ENCODE assay signal across 13 cellular contexts in the genomic region with DNA sequence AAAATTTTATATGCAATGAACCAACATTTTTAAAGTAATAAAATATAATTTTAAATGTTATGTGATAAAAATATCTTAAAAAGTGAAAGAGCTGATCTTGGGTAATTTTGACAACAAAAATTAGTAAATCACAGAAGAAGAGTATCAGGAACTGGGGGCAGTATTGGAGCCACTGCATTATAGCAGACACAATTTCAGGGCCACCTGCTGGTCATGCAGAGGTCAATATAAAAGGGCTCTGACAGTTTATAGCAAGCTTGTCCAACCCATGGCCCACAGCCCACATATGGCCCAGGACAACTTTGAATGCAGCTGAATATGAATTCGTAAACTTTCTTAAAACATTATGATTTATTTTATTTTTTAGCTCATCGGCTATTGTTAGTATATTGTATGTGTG. TPM values are rescaled to one million over a fixed set of nuclear protein-coding genes. Genes with fewer than 3 reads are reported as not detected.
DNase-seq lines count a peak whose midpoint lies in the region; ATAC-seq and TF ChIP-seq lines count a peak whose summit lies in the region.
"Had no signal": no experiment of that assay in that cellular context is flagged by ENCODE, and none has a peak within 500 bp of the region (broad histone marks: within the 10 kb centered on the region; RNA-seq: fewer than 3 reads in every experiment).

No MANE protein-coding gene starts in this region.

- H3K27me3 Mint-ChIP-seq in activated CD8-positive, alpha-beta T cell treated with anti-CD3 and anti-CD28 coated beads for 36 hours, result no peaks in the 10 kb centered on the region

- intact Hi-C loops in activated CD8-positive, alpha-beta T cell treated with anti-CD3 and anti-CD28 coated beads for 36 hours (cut with micrococcal nuclease), result no loop called here
- intact Hi-C loops in sciatic nerve (cut with DNase I), result no loop called here

- TF ChIP-seq EP300 in tibial nerve (IDR thresholded peaks at IDR 0.05), result no peak

- ATAC-seq in GM18861 (IDR thresholded peaks at IDR 0.05; ENCODE audit: unreplicated experiment), result peak; percentile 63
- ATAC-seq in HG03139 (IDR thresholded peaks at IDR 0.05; ENCODE audit: unreplicated experiment), result peak; percentile 68
- ATAC-seq in activated CD8-positive, alpha-beta T cell treated with anti-CD3 and anti-CD28 coated beads for 36 hours, result no peak
- ATAC-seq in sciatic nerve, result no peak

- peak; percentile 26 for DNase-seq in activated CD8-positive, alpha-beta T cell treated with anti-CD3 and anti-CD28 coated beads for 36 hours
- DNase-seq in sciatic nerve (ENCODE audit: low spot score) (no peak), tibial nerve (ENCODE audit: low spot score in 2 of 2) (no peak), DMS79 (lab: John Stamatoyannopoulos, UW) (no peak)
- DNase-seq in stimulated activated naive CD4-positive, alpha-beta T cell (lab: John Stamatoyannopoulos, UW), result no peak
- DNase-seq: activated T-cell treated with anti-CD3 and anti-CD28 coated beads, Interleukin-2, amount 50 U/mL, for 1 hour; stimulated activated CD8-positive, alpha-beta memory T cell treated with anti-CD3 and anti-CD28 coated beads, Interleukin-4, amount 100 ng/mL, for 48 hours; T-helper 9 cell had no signal

- POLR2A ChIA-PET in activated CD8-positive, alpha-beta T cell treated with anti-CD3 and anti-CD28 coated beads for 36 hours (lab: Charles Lee), result interaction anchor here (0.6 to 1.2 kb wide), 3 partner anchors 8 to 10 kb away, joined by 3 to 4 read pairs (median 4); no protein-coding TSS in a partner anchor

- no peak for TF ChIP-seq POLR2A in tibial nerve (IDR thresholded peaks at IDR 0.05)

- no peak overlapping the region for H3K27ac Mint-ChIP-seq in activated CD8-positive, alpha-beta T cell treated with anti-CD3 and anti-CD28 coated beads for 36 hours
- H3K27ac Mint-ChIP-seq: B cell had no signal

- no peaks in the 10 kb centered on the region for H3K27me3 ChIP-seq in tibial nerve

- H3K9me3 ChIP-seq in tibial nerve, result no peaks in the 10 kb centered on the region

- H3K36me3 Mint-ChIP-seq in activated CD8-positive, alpha-beta T cell treated with anti-CD3 and anti-CD28 coated beads for 36 hours (ENCODE audit: low read depth), result peaks cover 21% of the 10 kb centered on the region

- no peak overlapping the region for H3K27ac ChIP-seq in C4-2B
- no peak overlapping the region for H3K27ac ChIP-seq in tibial nerve
- H3K27ac ChIP-seq: epithelial cell of prostate had no signal

- CTCF ChIA-PET in activated CD8-positive, alpha-beta T cell treated with anti-CD3 and anti-CD28 coated beads for 36 hours (lab: Charles Lee), result interaction anchor here (0.8 to 2.3 kb wide), 10 partner anchors 9 to 390 kb away, joined by 3 to 11 read pairs (median 4); no protein-coding TSS in a partner anchor

- H3K4me3 Mint-ChIP-seq in activated CD8-positive, alpha-beta T cell treated with anti-CD3 and anti-CD28 coated beads for 36 hours, result no peak overlapping the region
- H3K4me3 Mint-ChIP-seq: B cell had no signal

- TF ChIP-seq CTCF in C4-2B (conservative IDR thresholded peaks at IDR 0.05) (peak; percentile 43), tibial nerve (IDR thresholded peaks at IDR 0.05) (no peak)
- no peak for TF ChIP-seq CTCF in activated CD8-positive, alpha-beta T cell treated with anti-CD3 and anti-CD28 coated beads for 36 hours (IDR thresholded peaks at IDR 0.05)

- H3K9me3 Mint-ChIP-seq in activated CD8-positive, alpha-beta T cell treated with anti-CD3 and anti-CD28 coated beads for 36 hours, result no peaks in the 10 kb centered on the region

- H3K4me1 Mint-ChIP-seq in activated CD8-positive, alpha-beta T cell treated with anti-CD3 and anti-CD28 coated beads for 36 hours (ENCODE audit: low read depth), result peaks cover 5% of the 10 kb centered on the region
- H3K4me1 Mint-ChIP-seq: B cell had no signal

- whole genome bisulfite sequencing in tibial nerve, 2 donors, result 92 to 95% methylated on average over 2 of the region's 2 CpGs

- no peak overlapping the region for H3K4me3 ChIP-seq in tibial nerve

- H3K36me3 ChIP-seq in tibial nerve, result no peaks in the 10 kb centered on the region

- no peaks in the 10 kb centered on the region for H3K4me1 ChIP-seq in tibial nerve

RNA-seq across cellular contexts. Expression of gene LEF1, which starts 13.0 kb away (rescaled TPM):
- total RNA-seq in activated CD8-positive, alpha-beta T cell treated with anti-CD3 and anti-CD28 coated beads for 36 hours, result 100 to 1,000 TPM; 178 to 182 TPM
- 10.7 TPM for total RNA-seq in sciatic nerve
- 10 to 100 TPM in 1 of 4 donors, 1 to 10 TPM in 3; 1.9 to 11.7 (median 8.3) TPM for total RNA-seq in tibial nerve

Comparison
In these comparisons a context has a peak if more than half of its experiments do, and no peak if none do; other contexts are left out.
1. ATAC-seq: peak in GM18861 (single experiment) and HG03139 (single experiment); none in activated CD8-positive, alpha-beta T cell treated with anti-CD3 and anti-CD28 coated beads for 36 hours (single experiment) and sciatic nerve (single experiment).
2. RNA of gene LEF1, which starts 13.0 kb away (total RNA-seq): 178 to 182 TPM in activated CD8-positive, alpha-beta T cell treated with anti-CD3 and anti-CD28 coated beads for 36 hours; 10.7 TPM in sciatic nerve (single experiment) and 1.9 to 11.7 TPM in tibial nerve; every median in the first group is over 10 times any median in the second.